ENCODE assay signal across 1 cellular context in the genomic region with DNA sequence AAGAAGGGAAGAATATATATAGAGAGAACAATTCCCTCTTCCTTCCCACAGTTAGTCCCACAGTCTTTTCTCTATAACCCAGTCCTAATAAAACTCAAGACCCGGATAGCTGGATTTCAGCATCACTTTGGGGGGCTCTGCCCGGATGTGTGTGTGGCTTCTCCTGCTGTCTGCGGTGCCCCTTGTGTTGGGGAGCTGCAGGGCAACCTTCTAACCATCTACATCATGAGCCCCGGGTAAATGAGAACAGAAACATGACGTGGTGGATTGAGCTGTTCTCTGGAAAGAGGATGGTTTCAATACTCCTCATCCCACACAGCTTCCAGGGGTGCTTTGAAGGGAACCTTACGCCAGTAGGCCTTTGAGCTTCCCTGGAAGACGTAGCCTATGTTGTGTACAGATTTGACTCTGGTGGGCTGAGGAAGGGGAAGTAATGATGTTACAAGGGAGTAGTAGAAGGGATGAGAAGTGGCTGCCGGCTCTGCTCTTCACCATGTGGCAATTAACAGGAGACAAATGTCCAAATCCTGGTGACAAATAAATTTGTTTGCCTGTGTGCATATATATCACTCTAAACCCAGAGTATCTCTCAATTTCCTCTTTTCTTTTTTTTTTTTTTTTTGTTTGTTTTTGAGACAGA.
TF ChIP-seq lines count a peak whose summit lies in the region.

No MANE protein-coding gene starts in this region.

TF ChIP-seq in H1, 55 proteins besides CTCF, POLR2A, EP300 and RAD21:
- TF ChIP-seq TBP (IDR thresholded peaks at IDR 0.05; ENCODE audit: low read depth, low read length) (no peak), SP4 (IDR thresholded peaks at IDR 0.05; ENCODE audit: low read length) (no peak), YY1 (IDR thresholded peaks at IDR 0.05; ENCODE audit: low read depth, low read length) (no peak), NRF1 (IDR thresholded peaks at IDR 0.05; ENCODE audit: low read depth, low read length) (no peak), HDAC6 (IDR thresholded peaks at IDR 0.05; ENCODE audit: low read depth, low read length) (no peak), SIRT6 (IDR thresholded peaks at IDR 0.05; ENCODE audit: low read length) (no peak), TCF12 (IDR thresholded peaks at IDR 0.05; ENCODE audit: low read depth, low read length) (no peak), GTF2F1 (IDR thresholded peaks at IDR 0.05; ENCODE audit: borderline replicate concordance, low read depth, low read length) (no peak), BCL11A (IDR thresholded peaks at IDR 0.05; ENCODE audit: low read depth in 2 of 2, low read length in 2 of 2) (no peak), KDM4A (IDR thresholded peaks at IDR 0.05; ENCODE audit: low read depth, low read length, severe bottlenecking) (no peak), BRCA1 (IDR thresholded peaks at IDR 0.05; ENCODE audit: low read depth, low read length) (no peak), CBX5 (IDR thresholded peaks at IDR 0.05; ENCODE audit: low read depth, low read length) (no peak), CBX8 (IDR thresholded peaks at IDR 0.05; ENCODE audit: borderline replicate concordance, low read depth, low read length) (no peak), SIN3A (conservative IDR thresholded peaks at IDR 0.05 in 1 of 2, IDR thresholded peaks at IDR 0.05 in 1 of 2; ENCODE audit: low read depth in 1 of 2, low read length in 2 of 2) (no peak), RXRA (IDR thresholded peaks at IDR 0.05; ENCODE audit: insufficient read depth, low read depth, low read length) (no peak), SP2 (IDR thresholded peaks at IDR 0.05; ENCODE audit: low read length) (no peak), MAFK (IDR thresholded peaks at IDR 0.05; ENCODE audit: low read depth, low read length) (no peak)
- TF ChIP-seq, protein P1, sequence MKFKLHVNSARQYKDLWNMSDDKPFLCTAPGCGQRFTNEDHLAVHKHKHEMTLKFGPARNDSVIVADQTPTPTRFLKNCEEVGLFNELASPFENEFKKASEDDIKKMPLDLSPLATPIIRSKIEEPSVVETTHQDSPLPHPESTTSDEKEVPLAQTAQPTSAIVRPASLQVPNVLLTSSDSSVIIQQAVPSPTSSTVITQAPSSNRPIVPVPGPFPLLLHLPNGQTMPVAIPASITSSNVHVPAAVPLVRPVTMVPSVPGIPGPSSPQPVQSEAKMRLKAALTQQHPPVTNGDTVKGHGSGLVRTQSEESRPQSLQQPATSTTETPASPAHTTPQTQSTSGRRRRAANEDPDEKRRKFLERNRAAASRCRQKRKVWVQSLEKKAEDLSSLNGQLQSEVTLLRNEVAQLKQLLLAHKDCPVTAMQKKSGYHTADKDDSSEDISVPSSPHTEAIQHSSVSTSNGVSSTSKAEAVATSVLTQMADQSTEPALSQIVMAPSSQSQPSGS (IDR thresholded peaks at IDR 0.05; ENCODE audit: low read length) = no peak
- TF ChIP-seq, protein P2, sequence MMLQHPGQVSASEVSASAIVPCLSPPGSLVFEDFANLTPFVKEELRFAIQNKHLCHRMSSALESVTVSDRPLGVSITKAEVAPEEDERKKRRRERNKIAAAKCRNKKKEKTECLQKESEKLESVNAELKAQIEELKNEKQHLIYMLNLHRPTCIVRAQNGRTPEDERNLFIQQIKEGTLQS (IDR thresholded peaks at IDR 0.05; ENCODE audit: insufficient read depth, low read depth, low read length) = no peak
TF ChIP-seq in H1: peak in this region for 0.
